Comparison of ENCODE assay signal across 7 cellular contexts in genomic region chr11:65898656-65899355, GRCh38. TPM values are rescaled to one million over a fixed set of nuclear protein-coding genes. Genes with fewer than 3 reads are reported as not detected.
DNase-seq lines count a peak whose midpoint lies in the region; ATAC-seq lines count a peak whose summit lies in the region.
"Had no signal": no experiment of that assay in that cellular context is flagged by ENCODE, and none has a peak within 500 bp of the region (broad histone marks: within the 10 kb centered on the region; RNA-seq: fewer than 3 reads in every experiment).

No MANE protein-coding gene starts in this region.

- no peak overlapping the region for H2AFZ ChIP-seq in ACC112 (ENCODE audit: low read length, unreplicated experiment)

- POLR2A ChIA-PET in T-cell (lab: Charles Lee), result interaction anchor here (0.6 to 1.8 kb wide), 5 partner anchors 8 to 256 kb away, joined by 3 to 14 read pairs (median 3); partner anchors contain the start of gene CCDC85B (in 1 of the 2)

- peaks cover 69% of the 10 kb centered on the region for H3K79me2 ChIP-seq in ACC112 (ENCODE audit: control insufficient read depth, insufficient read depth, low read length, unreplicated experiment)

- H3K4me3 ChIP-seq in ACC112 (ENCODE audit: low read depth, low read length), result peak overlapping the region; percentile 85

- CTCF ChIA-PET in T-cell (lab: Charles Lee), result interaction anchor here (0.8 to 1.1 kb wide), 2 partner anchors 8 to 9 kb away, joined by 3 to 4 read pairs; partner anchors contain the start of gene CCDC85B (in 1 of the 2)

- ATAC-seq in T-cell (replicated peaks in 1 of 4), result no peak

- peaks cover 63% of the 10 kb centered on the region for H3K4me1 ChIP-seq in ACC112 (ENCODE audit: control insufficient read depth, insufficient read depth, low read length, unreplicated experiment)

- peak overlapping the region; percentile 91 for H3K27ac ChIP-seq in ACC112 (ENCODE audit: low read depth, low read length)

- H3K27ac Mint-ChIP-seq in T-cell (no peak overlapping the region), immature natural killer cell (peak overlapping the region in 4 of 6 donors; percentile 30 to 87 (median 81))

- H3K4me3 Mint-ChIP-seq in T-cell (peak overlapping the region; percentile 56 to 78 (median 61)), immature natural killer cell (peak overlapping the region; percentile 56 to 80 (median 75))

- H3K4me1 Mint-ChIP-seq in T-cell, result peaks cover 11 to 28% (median 13%) of the 10 kb centered on the region in 3 donors
- H3K4me1 Mint-ChIP-seq in immature natural killer cell, result peaks cover 41 to 47% of the 10 kb centered on the region in 2 donors

- peaks cover 36% of the 10 kb centered on the region for H3K36me3 ChIP-seq in ACC112 (ENCODE audit: insufficient read depth, low read length)

- H3K36me3 Mint-ChIP-seq in T-cell, result no peaks in the 10 kb centered on the region
- H3K36me3 Mint-ChIP-seq in immature natural killer cell, result no peaks in the 10 kb centered on the region

- H3K9me3 Mint-ChIP-seq in T-cell, result no peaks in the 10 kb centered on the region
- no peaks in the 10 kb centered on the region for H3K9me3 Mint-ChIP-seq in immature natural killer cell

- DNase-seq in T-cell (no peak), immature natural killer cell (no peak), amygdala (lab: John Stamatoyannopoulos, UW) (no peak), Kasumi-1 (lab: John Stamatoyannopoulos, UW) (no peak), islet precursor cell (no peak)
- DNase-seq: NCI-H1436 treated with DMSO at 0.1 percent for 48 hours had no signal

- no peaks in the 10 kb centered on the region for H3K27me3 ChIP-seq in ACC112 (ENCODE audit: insufficient read depth, low read length)

- H3K27me3 Mint-ChIP-seq in T-cell (peaks cover 0 to 3% of the 10 kb centered on the region in 2 donors), immature natural killer cell (ENCODE audit: low read depth in 3 of 3) (peaks cover 7 to 29% (median 7%) of the 10 kb centered on the region in 3 donors)

RNA-seq across cellular contexts. Expression of gene FOSL1, which starts 1.4 kb away (rescaled TPM):
- 1 to 10 TPM in 2 of 5 donors, under 1 TPM in 3; 0.49 to 1.6 (median 0.65) TPM for total RNA-seq in T-cell
- polyA plus RNA-seq in immature natural killer cell, result under 1 TPM; 0.13 to 0.30 (median 0.17) TPM

RNA-seq across cellular contexts. Expression of gene CCDC85B, which starts 8.3 kb away (rescaled TPM):
- total RNA-seq in T-cell, result 10 to 100 TPM; 20.3 to 39.0 (median 37.4) TPM
- 100 to 1,000 TPM in 2 of 3 donors, 10 to 100 TPM in 1; 62.9 to 159 (median 142) TPM for polyA plus RNA-seq in immature natural killer cell

RNA-seq across cellular contexts. Expression of gene FIBP, which starts 10.5 kb away (rescaled TPM):
- 10 to 100 TPM; 30.2 to 47.1 (median 39.2) TPM for total RNA-seq in T-cell
- polyA plus RNA-seq in immature natural killer cell, result 100 to 1,000 TPM; 120 to 145 (median 141) TPM

RNA-seq across cellular contexts. Expression of gene CTSW, which starts 19.2 kb away (rescaled TPM):
- total RNA-seq in T-cell, result 100 to 1,000 TPM in 1 of 5 donors, 10 to 100 TPM in 4; 45.3 to 127 (median 66.4) TPM
- 1,000 to 10,000 TPM; 2,066 to 3,052 (median 2,928) TPM for polyA plus RNA-seq in immature natural killer cell

RNA-seq across cellular contexts. Expression of gene C11orf68, which starts 20.1 kb away (rescaled TPM):
- total RNA-seq in T-cell, result 10 to 100 TPM; 20.5 to 66.7 (median 63.3) TPM
- 10 to 100 TPM; 45.7 to 84.5 (median 60.4) TPM for polyA plus RNA-seq in immature natural killer cell

Comparison
In these comparisons a context has a peak if more than half of its experiments do, and no peak if none do; other contexts are left out.
1. H3K27ac Mint-ChIP-seq: peak in immature natural killer cell (4 of 6); none in T-cell (0 of 2).